17 cellular contexts compared by ENCODE assay signal in genomic region chr13:26324867-26325266, GRCh38.
"Had no signal": no experiment of that assay in that cellular context is flagged by ENCODE, and none has a peak within 500 bp of the region (broad histone marks: within the 10 kb centered on the region; RNA-seq: fewer than 3 reads in every experiment).

No MANE protein-coding gene starts in this region.

- H3K27ac Mint-ChIP-seq: activated naive CD8-positive, alpha-beta T cell treated with anti-CD3 and anti-CD28 coated beads for 36 hours; natural killer cell treated with Interleukin-12 subunit alpha and Interleukin-12 subunit beta and Interleukin-15 and Interleukin-18, amount 100 ng/mL, for 72 hours; T-helper 1 cell treated with Interleukin-12 subunit alpha and Interleukin-12 subunit beta and Interleukin-4 antibody, amounts not matched to agents 30 μg/mL and 1 μg/mL, for 36 hours had no signal

- H3K27ac ChIP-seq: brain microvascular endothelial cell, hepatocyte, neutrophil, suprapubic skin had no signal

- H3K4me3 Mint-ChIP-seq: activated naive CD8-positive, alpha-beta T cell treated with anti-CD3 and anti-CD28 coated beads for 36 hours; natural killer cell treated with Interleukin-12 subunit alpha and Interleukin-12 subunit beta and Interleukin-15 and Interleukin-18, amount 100 ng/mL, for 72 hours; stimulated activated naive CD8-positive, alpha-beta T cell treated with anti-CD3 and anti-CD28 coated beads, Interleukin-15, amount 100 ng/mL, for 72 hours; T-helper 1 cell treated with Interleukin-12 subunit alpha and Interleukin-12 subunit beta and Interleukin-4 antibody, amounts not matched to agents 30 μg/mL and 1 μg/mL, for 36 hours had no signal

- H3K36me3 ChIP-seq: brain microvascular endothelial cell, neutrophil, suprapubic skin had no signal

- H3K4me3 ChIP-seq: hepatocyte, suprapubic skin had no signal

- H3K27me3 Mint-ChIP-seq: activated naive CD8-positive, alpha-beta T cell treated with anti-CD3 and anti-CD28 coated beads for 36 hours; natural killer cell treated with Interleukin-12 subunit alpha and Interleukin-12 subunit beta and Interleukin-15 and Interleukin-18, amount 100 ng/mL, for 72 hours; stimulated activated naive CD8-positive, alpha-beta T cell treated with anti-CD3 and anti-CD28 coated beads, Interleukin-15, amount 100 ng/mL, for 72 hours had no signal

- H3K4me2 ChIP-seq: hepatocyte had no signal

- H3K27me3 ChIP-seq: brain microvascular endothelial cell, hepatocyte, neutrophil, suprapubic skin had no signal

- ATAC-seq: activated CD4-positive, CD25-positive, alpha-beta regulatory T cell treated with anti-CD3 and anti-CD28 coated beads, Interleukin-2, amount 50 U/mL, for 24 hours; natural killer cell treated with Interleukin-12 subunit alpha and Interleukin-12 subunit beta and Interleukin-15 and Interleukin-18, amount 100 ng/mL, for 72 hours; stimulated activated naive CD8-positive, alpha-beta T cell treated with anti-CD3 and anti-CD28 coated beads, Interleukin-15, amount 100 ng/mL, for 72 hours had no signal

- H3K9me3 Mint-ChIP-seq: natural killer cell treated with Interleukin-12 subunit alpha and Interleukin-12 subunit beta and Interleukin-15 and Interleukin-18, amount 100 ng/mL, for 72 hours; T-helper 1 cell treated with Interleukin-12 subunit alpha and Interleukin-12 subunit beta and Interleukin-4 antibody, amounts not matched to agents 30 μg/mL and 1 μg/mL, for 36 hours had no signal

- H2AFZ ChIP-seq: hepatocyte had no signal

- H3K9me3 ChIP-seq: neutrophil, suprapubic skin had no signal

- DNase-seq: activated CD4-positive, alpha-beta T cell treated with anti-CD3 and anti-CD28 coated beads, Interleukin-2, amount 50 U/mL, for 1 hour; activated gamma-delta T cell treated with Interleukin-2 at 50 U/mL for 16 hours; activated naive CD8-positive, alpha-beta T cell treated with anti-CD3 and anti-CD28 coated beads for 36 hours; amygdala; brain microvascular endothelial cell; central memory CD4-positive, alpha-beta T cell; cortex of kidney; foreskin fibroblast; mesendoderm; posterior cingulate gyrus; stimulated activated naive CD8-positive, alpha-beta T cell treated with anti-CD3 and anti-CD28 coated beads, Interleukin-15, amount 100 ng/mL, for 72 hours had no signal
